In genomic region chr2:19329445-19329844, GRCh38 we compare ENCODE assay signal across 30 cellular contexts. TPM values are rescaled to one million over a fixed set of nuclear protein-coding genes. Genes with fewer than 3 reads are reported as not detected.
"Had no signal": no experiment of that assay in that cellular context is flagged by ENCODE, and none has a peak within 500 bp of the region (broad histone marks: within the 10 kb centered on the region; RNA-seq: fewer than 3 reads in every experiment).

No MANE protein-coding gene starts in this region.

- H3K27ac Mint-ChIP-seq: naive thymus-derived CD8-positive, alpha-beta T cell; nephron progenitor cell; stimulated activated memory B cell treated with anti-CD40 and anti-IgM and Interleukin-4, amounts not matched to agents 10 μg/mL and 1 μg/mL and 100 μg/mL, for 72 hours had no signal

- H3K27me3 Mint-ChIP-seq: stimulated activated memory B cell treated with anti-CD40 and anti-IgM and Interleukin-4, amounts not matched to agents 10 μg/mL and 1 μg/mL and 100 μg/mL, for 72 hours had no signal

- H3K27me3 ChIP-seq: esophagus squamous epithelium, heart right ventricle, ovary, spleen, tibial nerve, upper lobe of left lung had no signal

- H3K4me3 ChIP-seq: coronary artery, esophagus squamous epithelium, heart right ventricle, left ventricle myocardium inferior, lower lobe of right lung, ovary, psoas muscle, skin epidermis, spleen, thoracic aorta, tibial nerve, upper lobe of left lung had no signal

- H3K4me3 Mint-ChIP-seq: naive thymus-derived CD8-positive, alpha-beta T cell; nephron progenitor cell; stimulated activated memory B cell treated with anti-CD40 and anti-IgM and Interleukin-4, amounts not matched to agents 10 μg/mL and 1 μg/mL and 100 μg/mL, for 72 hours had no signal

- H3K4me1 Mint-ChIP-seq: naive thymus-derived CD8-positive, alpha-beta T cell; nephron progenitor cell; stimulated activated memory B cell treated with anti-CD40 and anti-IgM and Interleukin-4, amounts not matched to agents 10 μg/mL and 1 μg/mL and 100 μg/mL, for 72 hours had no signal

- H3K4me1 ChIP-seq: esophagus squamous epithelium, heart right ventricle, lower lobe of right lung, psoas muscle, spleen, tibial nerve, upper lobe of left lung had no signal

- DNase-seq: dermis blood vessel endothelial cell; effector memory CD4-positive, alpha-beta T cell; erythroblast; esophagus squamous epithelium; foreskin melanocyte; glutamatergic neuron; heart right ventricle; hippocampal formation; left cardiac atrium; left ventricle myocardium inferior; lower lobe of right lung; naive thymus-derived CD8-positive, alpha-beta T cell; nephron progenitor cell; occipital lobe; ovary; posterior cingulate gyrus; psoas muscle; right cardiac atrium; spleen; stimulated activated CD4-positive, alpha-beta T cell treated with anti-CD3 and anti-CD28 coated beads, Interleukin-4, amount 100 ng/mL, for 4 hours; stimulated activated naive CD8-positive, alpha-beta T cell treated with anti-CD3 and anti-CD28 coated beads, Interleukin-15, Interleukin-2, amounts not matched to agents 100 U/mL and 50 U/mL, for 24 hours; upper lobe of left lung had no signal

- H3K9me3 Mint-ChIP-seq: naive thymus-derived CD8-positive, alpha-beta T cell; nephron progenitor cell; stimulated activated memory B cell treated with anti-CD40 and anti-IgM and Interleukin-4, amounts not matched to agents 10 μg/mL and 1 μg/mL and 100 μg/mL, for 72 hours had no signal

- ATAC-seq: heart right ventricle; left cardiac atrium; lower lobe of right lung; naive thymus-derived CD8-positive, alpha-beta T cell; psoas muscle; right cardiac atrium; stimulated activated memory B cell treated with anti-CD40 and anti-IgM and Interleukin-4, amounts not matched to agents 10 μg/mL and 1 μg/mL and 100 μg/mL, for 72 hours; stimulated activated naive CD8-positive, alpha-beta T cell treated with anti-CD3 and anti-CD28 coated beads, Interleukin-15, Interleukin-2, amounts not matched to agents 100 U/mL and 50 U/mL, for 24 hours had no signal

- H3K9me3 ChIP-seq: esophagus squamous epithelium, heart right ventricle, left ventricle myocardium inferior, lower lobe of right lung, ovary, psoas muscle, spleen, thoracic aorta, tibial nerve, upper lobe of left lung had no signal

- FAIRE-seq: endothelial cell of umbilical vein, islet of Langerhans, urothelium cell line had no signal

- H3K27ac ChIP-seq: coronary artery, esophagus squamous epithelium, heart right ventricle, left ventricle myocardium inferior, lower lobe of right lung, ovary, psoas muscle, skin epidermis, spleen, thoracic aorta, tibial nerve, upper lobe of left lung had no signal

- H3K36me3 ChIP-seq: esophagus squamous epithelium, heart right ventricle, left ventricle myocardium inferior, lower lobe of right lung, ovary, spleen, thoracic aorta, upper lobe of left lung had no signal

RNA-seq across cellular contexts. Expression of gene OSR1, which starts 29.0 kb away (rescaled TPM):
- total RNA-seq: endothelial cell of umbilical vein; naive thymus-derived CD8-positive, alpha-beta T cell had no signal
- polyA plus RNA-seq: endothelial cell of umbilical vein; naive thymus-derived CD8-positive, alpha-beta T cell had no signal
